Comparison of ENCODE assay signal across 17 cellular contexts in genomic region chr2:3257166-3257565, GRCh38.
DNase-seq lines count a peak whose midpoint lies in the region; ATAC-seq and TF ChIP-seq lines count a peak whose summit lies in the region.
"Had no signal": no experiment of that assay in that cellular context is flagged by ENCODE, and none has a peak within 500 bp of the region (broad histone marks: within the 10 kb centered on the region; RNA-seq: fewer than 3 reads in every experiment).

No MANE protein-coding gene starts in this region.

- TF ChIP-seq CTCF in retinal pigment epithelial cell (conservative IDR thresholded peaks at IDR 0.05; ENCODE audit: low read depth, low read length) = no peak

- DNase-seq in HT1080 (ENCODE audit: low read depth) (peak; percentile 15), anterior cingulate cortex (lab: John Stamatoyannopoulos, UW) (peak in 39 of 58 donors; percentile 22 to 82 (median 44)), inferior parietal cortex (ENCODE audit: extremely low spot score) (peak; percentile 47), retinal pigment epithelial cell (ENCODE audit: low read depth) (peak; percentile 56), NCI-H510A (lab: John Stamatoyannopoulos, UW) (no peak)
- DNase-seq: activated CD8-positive, alpha-beta memory T cell treated with anti-CD3 and anti-CD28 coated beads, Interleukin-2, amount 50 U/mL, for 48 hours; effector CD4-positive, alpha-beta T cell; gastrocnemius medialis; HFFc6; left colon; NCI-H82; SHP77 had no signal

- H3K4me3 ChIP-seq in retinal pigment epithelial cell (ENCODE audit: low read length) = no peak overlapping the region
- H3K4me3 ChIP-seq: gastrocnemius medialis had no signal

- ATAC-seq in GM21529 (IDR thresholded peaks at IDR 0.05; ENCODE audit: unreplicated experiment) = no peak
- ATAC-seq in HG02678 (IDR thresholded peaks at IDR 0.05; ENCODE audit: unreplicated experiment) = no peak
- ATAC-seq in HG03378 (IDR thresholded peaks at IDR 0.05; ENCODE audit: unreplicated experiment) = no peak
- ATAC-seq: gastrocnemius medialis; HepG2; left colon; natural killer cell treated with Interleukin-12 subunit alpha and Interleukin-12 subunit beta and Interleukin-15 and Interleukin-18, amount 100 ng/mL, for 72 hours had no signal
